Comparison of ENCODE assay signal across 13 cellular contexts in genomic region chr10:118332948-118333710, GRCh38.
DNase-seq lines count a peak whose midpoint lies in the region; ATAC-seq and TF ChIP-seq lines count a peak whose summit lies in the region.
"Had no signal": no experiment of that assay in that cellular context is flagged by ENCODE, and none has a peak within 500 bp of the region (broad histone marks: within the 10 kb centered on the region; RNA-seq: fewer than 3 reads in every experiment).

No MANE protein-coding gene starts in this region.

- DNase-seq in NCI-H748 (lab: John Stamatoyannopoulos, UW; ENCODE audit: unreplicated experiment) (peak; percentile 77), epithelial cell of esophagus (ENCODE audit: low read depth) (peak; percentile 59), germinal center (ENCODE audit: low spot score) (no peak), NCI-H2029 treated with DMSO at 0.1 percent for 48 hours (lab: John Stamatoyannopoulos, UW) (no peak), AG20443 (ENCODE audit: low spot score) (no peak), HCEC 1CT (no peak)
- DNase-seq: activated CD4-positive, CD25-positive, alpha-beta regulatory T cell treated with anti-CD3 and anti-CD28 coated beads, Interleukin-2, amount 50 U/mL, for 72 hours; activated T-cell treated with anti-CD3 and anti-CD28 coated beads, Interleukin-2, amount 50 U/mL, for 72 hours; brain microvascular endothelial cell; GF-D8; naive thymus-derived CD4-positive, alpha-beta T cell had no signal

- peak overlapping the region; percentile 19 for H3K27ac ChIP-seq in 22Rv1
- H3K27ac ChIP-seq: brain microvascular endothelial cell had no signal

- TF ChIP-seq CTCF in 22Rv1 (IDR thresholded peaks at IDR 0.05) (no peak), epithelial cell of esophagus (IDR thresholded peaks at IDR 0.05; ENCODE audit: insufficient read depth, low read depth, low read length, missing control alignments) (no peak)

- ATAC-seq in HG02885 (IDR thresholded peaks at IDR 0.05; ENCODE audit: poor library complexity, unreplicated experiment): peak; percentile 37

- no peak overlapping the region for H3K4me3 ChIP-seq in epithelial cell of esophagus (ENCODE audit: low read length)

Comparison
In these comparisons a context has a peak if more than half of its experiments do, and no peak if none do; other contexts are left out.
1. DNase-seq: peak in NCI-H748 (single experiment) and epithelial cell of esophagus (single experiment); none in germinal center (single experiment), NCI-H2029 treated with DMSO at 0.1 percent for 48 hours (single experiment), AG20443 (single experiment) and HCEC 1CT (single experiment).